Comparison of ENCODE assay signal across 8 cellular contexts in the genomic region with DNA sequence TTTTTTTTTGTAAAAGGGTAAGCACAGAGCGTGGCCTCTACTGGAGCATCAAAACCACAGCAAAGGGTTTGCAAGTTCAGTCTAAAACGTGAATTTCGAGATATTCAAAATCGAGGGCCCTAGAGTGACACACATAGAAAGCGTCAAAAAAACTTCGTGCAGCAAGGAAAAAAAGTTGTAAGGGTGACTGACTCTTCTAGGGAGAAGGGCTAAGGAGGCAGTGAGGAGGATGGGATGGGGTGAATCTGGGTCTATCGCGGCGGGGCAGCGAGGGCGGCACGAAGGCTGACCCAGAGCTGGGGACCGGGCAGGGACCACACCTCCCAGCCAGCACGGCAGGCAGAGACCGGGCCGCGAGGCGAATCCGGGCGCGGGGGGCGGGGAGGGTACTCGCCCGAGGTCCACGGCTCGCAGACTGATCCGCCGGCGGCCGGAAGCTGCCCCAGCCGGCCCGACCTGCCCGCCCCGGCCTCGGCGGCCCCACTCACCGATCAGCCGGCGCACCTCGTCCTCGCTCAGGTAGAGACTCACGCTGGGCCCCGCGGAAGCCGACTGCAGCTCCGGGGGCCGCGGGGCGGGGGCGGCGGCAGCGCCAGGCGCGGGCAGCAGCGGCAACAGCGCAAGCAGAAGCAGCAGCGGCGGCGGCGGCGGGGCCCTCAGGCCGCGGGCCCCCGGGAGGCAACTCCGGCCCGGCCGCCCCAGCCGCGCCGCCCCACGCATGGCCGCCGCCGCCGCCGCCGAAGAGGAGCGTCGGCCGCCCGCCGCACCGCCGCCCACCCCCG.
DNase-seq lines count a peak whose midpoint lies in the region; ATAC-seq and TF ChIP-seq lines count a peak whose summit lies in the region.

No MANE protein-coding gene starts in this region.

- peak overlapping the region; percentile 71 for H3K4me3 Mint-ChIP-seq in stimulated activated effector memory CD8-positive, alpha-beta T cell treated with anti-CD3 and anti-CD28 coated beads, Interleukin-12 subunit alpha, Interleukin-12 subunit beta, amount 100 ng/mL, for 72 hours

- H3K9me3 ChIP-seq in mucosa of rectum (ENCODE audit: control insufficient read depth in 2 of 2, low read length in 2 of 2) = no peaks in the 10 kb centered on the region

- H3K9me3 Mint-ChIP-seq in stimulated activated effector memory CD8-positive, alpha-beta T cell treated with anti-CD3 and anti-CD28 coated beads, Interleukin-12 subunit alpha, Interleukin-12 subunit beta, amount 100 ng/mL, for 72 hours = no peaks in the 10 kb centered on the region

- peaks cover 50% of the 10 kb centered on the region for H3K4me1 Mint-ChIP-seq in stimulated activated effector memory CD8-positive, alpha-beta T cell treated with anti-CD3 and anti-CD28 coated beads, Interleukin-12 subunit alpha, Interleukin-12 subunit beta, amount 100 ng/mL, for 72 hours

- H3K27ac ChIP-seq in mucosa of rectum (ENCODE audit: low read depth in 2 of 2, low read length in 2 of 2) = peak overlapping the region; percentile 78 to 82

- no peaks in the 10 kb centered on the region for H3K36me3 ChIP-seq in mucosa of rectum (ENCODE audit: control insufficient read depth in 2 of 2, insufficient read depth in 2 of 2, low read length in 2 of 2)

- H3K4me3 ChIP-seq in epithelial cell of esophagus (ENCODE audit: low read length) = peak overlapping the region; percentile 73
- H3K4me3 ChIP-seq in mucosa of rectum (ENCODE audit: low read length in 2 of 2) = peak overlapping the region; percentile 76 to 84

- H3K4me1 ChIP-seq in mucosa of rectum (ENCODE audit: control insufficient read depth in 2 of 2, insufficient read depth in 2 of 2, low read length in 2 of 2) = peaks cover 4 to 9% of the 10 kb centered on the region in 2 donors

- no peak for TF ChIP-seq CTCF in epithelial cell of esophagus (IDR thresholded peaks at IDR 0.05; ENCODE audit: insufficient read depth, low read depth, low read length, missing control alignments)

- ATAC-seq in HG02840 (IDR thresholded peaks at IDR 0.05; ENCODE audit: low FRiP score, unreplicated experiment) = peak; percentile 44
- ATAC-seq in stimulated activated effector memory CD8-positive, alpha-beta T cell treated with anti-CD3 and anti-CD28 coated beads, Interleukin-12 subunit alpha, Interleukin-12 subunit beta, amount 100 ng/mL, for 72 hours = peak; percentile 66

- no peaks in the 10 kb centered on the region for H3K27me3 ChIP-seq in mucosa of rectum (ENCODE audit: control insufficient read depth in 2 of 2, insufficient read depth in 2 of 2, low read length in 2 of 2)

- H3K36me3 Mint-ChIP-seq in stimulated activated effector memory CD8-positive, alpha-beta T cell treated with anti-CD3 and anti-CD28 coated beads, Interleukin-12 subunit alpha, Interleukin-12 subunit beta, amount 100 ng/mL, for 72 hours = no peaks in the 10 kb centered on the region

- DNase-seq in NCI-H82 (lab: John Stamatoyannopoulos, UW) = peak; percentile 71
- DNase-seq in NCI-H82 treated with DMSO at 0.1 percent for 48 hours (lab: John Stamatoyannopoulos, UW; ENCODE audit: unreplicated experiment) = no peak
- peak; percentile 51 for DNase-seq in NCI-H2171 treated with DMSO at 0.1 percent for 48 hours (lab: John Stamatoyannopoulos, UW)
- peak; percentile 30 for DNase-seq in activated T-cell treated with anti-CD3 and anti-CD28 coated beads for 1 hour (ENCODE audit: low read depth)
- DNase-seq in epithelial cell of esophagus (ENCODE audit: low read depth) = peak; percentile 50
- peak; percentile 34 to 76 for DNase-seq in stimulated activated effector memory CD8-positive, alpha-beta T cell treated with anti-CD3 and anti-CD28 coated beads, Interleukin-12 subunit alpha, Interleukin-12 subunit beta, amount 100 ng/mL, for 72 hours (ENCODE audit: low spot score in 2 of 2)

- H3K9ac ChIP-seq in mucosa of rectum (ENCODE audit: low read depth in 1 of 2, low read length in 2 of 2) = peak overlapping the region; percentile 68 to 90

- H3K27ac Mint-ChIP-seq in stimulated activated effector memory CD8-positive, alpha-beta T cell treated with anti-CD3 and anti-CD28 coated beads, Interleukin-12 subunit alpha, Interleukin-12 subunit beta, amount 100 ng/mL, for 72 hours = peak overlapping the region; percentile 20
